In genomic region chr5:153745778-153746420, GRCh38 we compare ENCODE assay signal across 33 cellular contexts.
"Had no signal": no experiment of that assay in that cellular context is flagged by ENCODE, and none has a peak within 500 bp of the region (broad histone marks: within the 10 kb centered on the region; RNA-seq: fewer than 3 reads in every experiment).

No MANE protein-coding gene starts in this region.

- H3K9me3 ChIP-seq: gastroesophageal sphincter, lower lobe of right lung, ovary, prostate gland, sigmoid colon, tibial artery had no signal

- H3K4me1 Mint-ChIP-seq: activated CD4-positive, alpha-beta memory T cell treated with anti-CD3 and anti-CD28 coated beads, Interleukin-2, amount 10 ng/mL, durations not matched to agents 7 days and 5 days; activated CD4-positive, alpha-beta T cell treated with anti-CD3 and anti-CD28 coated beads, Interleukin-2, amount 10 ng/mL, durations not matched to agents 7 days and 5 days; activated naive CD4-positive, alpha-beta T cell treated with anti-CD3 and anti-CD28 coated beads, Interleukin-2, amount 10 ng/mL, durations not matched to agents 7 days and 5 days; activated naive CD8-positive, alpha-beta T cell treated with anti-CD3 and anti-CD28 coated beads, Interleukin-2, amount 10 ng/mL, durations not matched to agents 7 days and 5 days; immature natural killer cell; naive B cell; stimulated activated memory B cell treated with anti-CD40 and anti-IgM and Interleukin-4, amounts not matched to agents 10 μg/mL and 1 μg/mL and 100 μg/mL, for 72 hours; stimulated activated naive CD8-positive, alpha-beta T cell treated with anti-CD3 and anti-CD28 coated beads, Interleukin-15, amount 100 ng/mL, for 72 hours; T-helper 17 cell had no signal

- H3K27ac Mint-ChIP-seq: activated CD4-positive, alpha-beta memory T cell treated with anti-CD3 and anti-CD28 coated beads, Interleukin-2, amount 10 ng/mL, durations not matched to agents 7 days and 5 days; activated CD4-positive, alpha-beta T cell treated with anti-CD3 and anti-CD28 coated beads, Interleukin-2, amount 10 ng/mL, durations not matched to agents 7 days and 5 days; activated naive CD4-positive, alpha-beta T cell treated with anti-CD3 and anti-CD28 coated beads, Interleukin-2, amount 10 ng/mL, durations not matched to agents 7 days and 5 days; activated naive CD8-positive, alpha-beta T cell treated with anti-CD3 and anti-CD28 coated beads, Interleukin-2, amount 10 ng/mL, durations not matched to agents 7 days and 5 days; activated T-cell treated with anti-CD3 and anti-CD28 coated beads, Interleukin-2, amount 50 U/mL, for 24 hours; immature natural killer cell; naive B cell; stimulated activated memory B cell treated with anti-CD40 and anti-IgM and Interleukin-4, amounts not matched to agents 10 μg/mL and 1 μg/mL and 100 μg/mL, for 72 hours; stimulated activated naive CD8-positive, alpha-beta T cell treated with anti-CD3 and anti-CD28 coated beads, Interleukin-15, amount 100 ng/mL, for 72 hours; T-helper 17 cell; WTC11 had no signal

- H3K4me3 Mint-ChIP-seq: activated CD4-positive, alpha-beta memory T cell treated with anti-CD3 and anti-CD28 coated beads, Interleukin-2, amount 10 ng/mL, durations not matched to agents 7 days and 5 days; activated CD4-positive, alpha-beta T cell treated with anti-CD3 and anti-CD28 coated beads, Interleukin-2, amount 10 ng/mL, durations not matched to agents 7 days and 5 days; activated naive CD4-positive, alpha-beta T cell treated with anti-CD3 and anti-CD28 coated beads, Interleukin-2, amount 10 ng/mL, durations not matched to agents 7 days and 5 days; activated naive CD8-positive, alpha-beta T cell treated with anti-CD3 and anti-CD28 coated beads, Interleukin-2, amount 10 ng/mL, durations not matched to agents 7 days and 5 days; activated T-cell treated with anti-CD3 and anti-CD28 coated beads, Interleukin-2, amount 50 U/mL, for 24 hours; immature natural killer cell; stimulated activated memory B cell treated with anti-CD40 and anti-IgM and Interleukin-4, amounts not matched to agents 10 μg/mL and 1 μg/mL and 100 μg/mL, for 72 hours; stimulated activated naive CD8-positive, alpha-beta T cell treated with anti-CD3 and anti-CD28 coated beads, Interleukin-15, amount 100 ng/mL, for 72 hours; T-helper 17 cell; WTC11 had no signal

- H3K27me3 ChIP-seq: brain microvascular endothelial cell, dorsolateral prefrontal cortex, gastroesophageal sphincter, ovary, sigmoid colon, tibial artery had no signal

- DNase-seq: activated CD4-positive, alpha-beta memory T cell treated with anti-CD3 and anti-CD28 coated beads, Interleukin-2, amount 10 ng/mL, durations not matched to agents 7 days and 5 days; activated CD4-positive, alpha-beta T cell treated with anti-CD3 and anti-CD28 coated beads for 1 hour; activated CD4-positive, alpha-beta T cell treated with anti-CD3 and anti-CD28 coated beads, Interleukin-2, amount 10 ng/mL, durations not matched to agents 7 days and 5 days; activated CD8-positive, alpha-beta memory T cell treated with anti-CD3 and anti-CD28 coated beads, Interleukin-2, amount 50 U/mL, for 48 hours; activated gamma-delta T cell; activated naive CD4-positive, alpha-beta T cell treated with anti-CD3 and anti-CD28 coated beads, Interleukin-2, amount 10 ng/mL, durations not matched to agents 7 days and 5 days; activated naive CD8-positive, alpha-beta T cell treated with anti-CD3 and anti-CD28 coated beads, Interleukin-2, amount 10 ng/mL, durations not matched to agents 7 days and 5 days; activated T-cell treated with anti-CD3 and anti-CD28 coated beads, Interleukin-2, amount 50 U/mL, for 24 hours; amniotic stem cell; brain microvascular endothelial cell; effector memory CD4-positive, alpha-beta T cell; erythroblast; immature natural killer cell; lower lobe of right lung; naive B cell; ovary; sigmoid colon; stimulated activated CD4-positive, alpha-beta T cell treated with anti-CD3 and anti-CD28 coated beads, Interleukin-1b, Interleukin-23, amount 100 ng/mL, for 48 hours; stimulated activated CD4-positive, alpha-beta T cell treated with anti-CD3 and anti-CD28 coated beads, Interleukin-4, amount 100 ng/mL, for 4 hours; stimulated activated CD8-positive, alpha-beta memory T cell treated with anti-CD3 and anti-CD28 coated beads, Interleukin-4, amount 100 ng/mL, for 48 hours; stimulated activated naive CD8-positive, alpha-beta T cell treated with anti-CD3 and anti-CD28 coated beads, Interleukin-15, amount 100 ng/mL, for 72 hours; substantia nigra; T-helper 17 cell; T1000; tibial artery had no signal

- H3K4me2 ChIP-seq: smooth muscle cell had no signal

- H3K27ac ChIP-seq: brain microvascular endothelial cell, coronary artery, gastroesophageal sphincter, lower lobe of right lung, ovary, prostate gland, sigmoid colon, tibial artery had no signal

- H3K9me3 Mint-ChIP-seq: activated CD4-positive, alpha-beta memory T cell treated with anti-CD3 and anti-CD28 coated beads, Interleukin-2, amount 10 ng/mL, durations not matched to agents 7 days and 5 days; activated CD4-positive, alpha-beta T cell treated with anti-CD3 and anti-CD28 coated beads, Interleukin-2, amount 10 ng/mL, durations not matched to agents 7 days and 5 days; activated naive CD4-positive, alpha-beta T cell treated with anti-CD3 and anti-CD28 coated beads, Interleukin-2, amount 10 ng/mL, durations not matched to agents 7 days and 5 days; activated naive CD8-positive, alpha-beta T cell treated with anti-CD3 and anti-CD28 coated beads, Interleukin-2, amount 10 ng/mL, durations not matched to agents 7 days and 5 days; activated T-cell treated with anti-CD3 and anti-CD28 coated beads, Interleukin-2, amount 50 U/mL, for 24 hours; immature natural killer cell; stimulated activated memory B cell treated with anti-CD40 and anti-IgM and Interleukin-4, amounts not matched to agents 10 μg/mL and 1 μg/mL and 100 μg/mL, for 72 hours had no signal

- H3K36me3 Mint-ChIP-seq: activated naive CD4-positive, alpha-beta T cell treated with anti-CD3 and anti-CD28 coated beads, Interleukin-2, amount 10 ng/mL, durations not matched to agents 7 days and 5 days; activated naive CD8-positive, alpha-beta T cell treated with anti-CD3 and anti-CD28 coated beads, Interleukin-2, amount 10 ng/mL, durations not matched to agents 7 days and 5 days; immature natural killer cell; naive B cell; stimulated activated memory B cell treated with anti-CD40 and anti-IgM and Interleukin-4, amounts not matched to agents 10 μg/mL and 1 μg/mL and 100 μg/mL, for 72 hours; WTC11 had no signal

- H3K4me1 ChIP-seq: gastroesophageal sphincter, prostate gland, sigmoid colon had no signal

- H3K27me3 Mint-ChIP-seq: activated CD4-positive, alpha-beta memory T cell treated with anti-CD3 and anti-CD28 coated beads, Interleukin-2, amount 10 ng/mL, durations not matched to agents 7 days and 5 days; activated CD4-positive, alpha-beta T cell treated with anti-CD3 and anti-CD28 coated beads, Interleukin-2, amount 10 ng/mL, durations not matched to agents 7 days and 5 days; activated naive CD4-positive, alpha-beta T cell treated with anti-CD3 and anti-CD28 coated beads, Interleukin-2, amount 10 ng/mL, durations not matched to agents 7 days and 5 days; activated naive CD8-positive, alpha-beta T cell treated with anti-CD3 and anti-CD28 coated beads, Interleukin-2, amount 10 ng/mL, durations not matched to agents 7 days and 5 days; stimulated activated memory B cell treated with anti-CD40 and anti-IgM and Interleukin-4, amounts not matched to agents 10 μg/mL and 1 μg/mL and 100 μg/mL, for 72 hours; T-helper 17 cell had no signal

- ATAC-seq: gastroesophageal sphincter; left lobe of liver; lower lobe of right lung; stimulated activated memory B cell treated with anti-CD40 and anti-IgM and Interleukin-4, amounts not matched to agents 10 μg/mL and 1 μg/mL and 100 μg/mL, for 72 hours; stimulated activated naive CD8-positive, alpha-beta T cell treated with anti-CD3 and anti-CD28 coated beads, Interleukin-15, amount 100 ng/mL, for 72 hours; T-helper 17 cell; WTC11 had no signal
